9 cellular contexts compared by ENCODE assay signal in genomic region chr6:150987371-150987828, GRCh38.
DNase-seq lines count a peak whose midpoint lies in the region; ATAC-seq and TF ChIP-seq lines count a peak whose summit lies in the region.
"Had no signal": no experiment of that assay in that cellular context is flagged by ENCODE, and none has a peak within 500 bp of the region (broad histone marks: within the 10 kb centered on the region; RNA-seq: fewer than 3 reads in every experiment).

No MANE protein-coding gene starts in this region.

- H3K27me3 Mint-ChIP-seq in effector memory CD8-positive, alpha-beta T cell, result no peaks in the 10 kb centered on the region
- H3K27me3 Mint-ChIP-seq: IgD-negative memory B cell had no signal

- ATAC-seq in GM21515 (IDR thresholded peaks at IDR 0.05; ENCODE audit: unreplicated experiment), result peak; percentile 94
- peak; percentile 92 for ATAC-seq in effector memory CD8-positive, alpha-beta T cell (replicated peaks)
- ATAC-seq in HG02678 (IDR thresholded peaks at IDR 0.05; ENCODE audit: unreplicated experiment), result no peak

- H3K36me3 ChIP-seq in OCI-LY1 (ENCODE audit: insufficient read depth, low read length) (peaks cover 17% of the 10 kb centered on the region; the same call in 1 of the 2 replicates), MG63 (peaks cover 47% of the 10 kb centered on the region)

- no peak overlapping the region for H2AFZ ChIP-seq in OCI-LY1 (ENCODE audit: low read length)

- H3K9me3 ChIP-seq in OCI-LY1 (ENCODE audit: low read length), result no peaks in the 10 kb centered on the region
- H3K9me3 ChIP-seq in MG63, result no peaks in the 10 kb centered on the region

- H3K27me3 ChIP-seq in OCI-LY1 (ENCODE audit: insufficient read depth, low read length), result no peaks in the 10 kb centered on the region
- no peaks in the 10 kb centered on the region for H3K27me3 ChIP-seq in MG63

- H3K9me2 ChIP-seq in OCI-LY1 (ENCODE audit: low read depth, low read length), result no peaks in the 10 kb centered on the region

- no peaks in the 10 kb centered on the region for H4K20me1 ChIP-seq in OCI-LY1 (ENCODE audit: insufficient read depth, low read length)

- H3K4me1 ChIP-seq in OCI-LY1 (ENCODE audit: insufficient read depth, low read length, severe bottlenecking), result peaks cover 9% of the 10 kb centered on the region

- H3K4me2 ChIP-seq in OCI-LY1 (ENCODE audit: low read length), result peak overlapping the region; percentile 25; the same call in 1 of the 2 replicates

- peak overlapping the region; percentile 57 to 59 for H3K4me3 Mint-ChIP-seq in effector memory CD8-positive, alpha-beta T cell
- H3K4me3 Mint-ChIP-seq: IgD-negative memory B cell had no signal

- peaks cover 4 to 8% of the 10 kb centered on the region in 2 donors for H3K4me1 Mint-ChIP-seq in effector memory CD8-positive, alpha-beta T cell (ENCODE audit: low read depth in 2 of 2)

- H3K79me2 ChIP-seq in OCI-LY1 (ENCODE audit: insufficient read depth, low read length), result no peaks in the 10 kb centered on the region

- H3K27ac ChIP-seq in OCI-LY1 (ENCODE audit: low read depth, low read length, poor library complexity, severe bottlenecking), result no peak overlapping the region

- H3K9me3 Mint-ChIP-seq in effector memory CD8-positive, alpha-beta T cell, result no peaks in the 10 kb centered on the region

- no peak overlapping the region for H3K9ac ChIP-seq in OCI-LY1 (ENCODE audit: low read length)

- no peaks in the 10 kb centered on the region for H3F3A ChIP-seq in OCI-LY1 (ENCODE audit: insufficient read depth, low read length)

- no peak for TF ChIP-seq CTCF in GM13976 (IDR thresholded peaks at IDR 0.05; ENCODE audit: borderline replicate concordance, control extremely low read depth, extremely low read depth, insufficient read depth, missing control alignments)
- TF ChIP-seq CTCF in OCI-LY1 (IDR thresholded peaks at IDR 0.05; ENCODE audit: low read length), result no peak

- DNase-seq in GM13976 (ENCODE audit: low spot score) (peak; percentile 36), MG63 (no peak), NCI-H1930 (lab: John Stamatoyannopoulos, UW) (no peak), LoVo (ENCODE audit: low spot score) (no peak)
- DNase-seq in effector memory CD8-positive, alpha-beta T cell, result peak; percentile 24 to 40 (median 27)

- H3K4me3 ChIP-seq in OCI-LY1 (ENCODE audit: low read depth, low read length, poor library complexity, severe bottlenecking) (no peak overlapping the region), MG63 (no peak overlapping the region)

- in situ Hi-C loops in GM13976 (cut with MboI; ENCODE audit: low sequenced_read_pairs, unreplicated experiment), result no loop called here

- peak overlapping the region; percentile 86 for H3K27ac Mint-ChIP-seq in effector memory CD8-positive, alpha-beta T cell
- H3K27ac Mint-ChIP-seq: IgD-negative memory B cell had no signal

- H3K36me3 Mint-ChIP-seq in effector memory CD8-positive, alpha-beta T cell (ENCODE audit: insufficient read depth), result no peaks in the 10 kb centered on the region

Comparison
In these comparisons a context has a peak if more than half of its experiments do, and no peak if none do; other contexts are left out.
1. DNase-seq: peak in GM13976 (single experiment) and effector memory CD8-positive, alpha-beta T cell (3 of 3); none in MG63 (single experiment), NCI-H1930 (0 of 2) and LoVo (single experiment).